ENCODE assay signal across 21 cellular contexts in the genomic region with DNA sequence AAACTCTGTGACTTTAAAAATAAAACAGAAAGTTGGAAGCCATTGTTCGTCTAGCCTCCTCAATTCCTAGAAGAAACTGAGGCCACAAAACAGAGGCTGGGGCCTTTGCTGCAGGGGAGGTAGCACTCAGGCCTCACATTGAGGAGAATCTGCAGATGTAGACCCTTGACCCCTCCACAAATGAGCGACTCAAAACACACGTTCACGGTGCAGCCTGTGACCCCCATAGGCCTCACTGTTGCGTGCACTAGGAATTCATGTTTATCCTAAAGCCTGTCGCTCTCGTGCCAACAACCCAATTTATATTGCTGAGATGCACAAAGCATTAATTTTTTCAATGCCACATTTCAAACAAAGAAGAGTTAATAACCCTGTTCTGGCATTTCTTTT. TPM values are rescaled to one million over a fixed set of nuclear protein-coding genes. Genes with fewer than 3 reads are reported as not detected.
DNase-seq lines count a peak whose midpoint lies in the region; ATAC-seq, FAIRE-seq and TF ChIP-seq lines count a peak whose summit lies in the region.
"Had no signal": no experiment of that assay in that cellular context is flagged by ENCODE, and none has a peak within 500 bp of the region (broad histone marks: within the 10 kb centered on the region; RNA-seq: fewer than 3 reads in every experiment).

No MANE protein-coding gene starts in this region.

- ATAC-seq in PC-3 (no peak), K562 (no peak)
- no peak for ATAC-seq in activated naive CD4-positive, alpha-beta T cell treated with anti-CD3 and anti-CD28 coated beads, Interleukin-2, amount 50 U/mL, for 72 hours
- ATAC-seq: sciatic nerve had no signal

- 0 out of 2 replicates have a peak, but pooled peaks cover 6% of the 10 kb centered on the region for H4K20me1 ChIP-seq in PC-3 (ENCODE audit: low read length)
- H4K20me1 ChIP-seq in K562 (replicated peaks; ENCODE audit: control insufficient read depth, insufficient read depth, low read length) = 0 out of 2 replicates have a peak, but pooled peaks cover 7% of the 10 kb centered on the region
- peaks cover 12% of the 10 kb centered on the region for H4K20me1 ChIP-seq in hepatocyte (ENCODE audit: insufficient read depth, poor library complexity, severe bottlenecking)

- H3K27me3 ChIP-seq in PC-3 (ENCODE audit: low read length) (no peaks in the 10 kb centered on the region), K562 (ENCODE audit: control insufficient read depth in 2 of 2, insufficient read depth in 2 of 2, low read length in 2 of 2) (peaks cover 31 to 86% of the 10 kb centered on the region in 2 experiments), hepatocyte (no peaks in the 10 kb centered on the region), spleen (replicated peaks in 1 of 7) (peaks cover 0 to 16% (median 7%) of the 10 kb centered on the region in 7 donors)
- H3K27me3 ChIP-seq: tibial artery had no signal

- peak overlapping the region; percentile 60 for H3K27ac ChIP-seq in PC-3 (ENCODE audit: low read length)
- H3K27ac ChIP-seq in K562 (ENCODE audit: extremely low read depth, low read depth, low read length) = no peak overlapping the region
- H3K27ac ChIP-seq in hepatocyte = peak overlapping the region; percentile 82
- peak overlapping the region in 7 of 8 donors; percentile 5 to 63 (median 48) for H3K27ac ChIP-seq in spleen
- H3K27ac ChIP-seq: tibial artery, WERI-Rb-1 had no signal

- peaks cover 97% of the 10 kb centered on the region for H3K79me2 ChIP-seq in PC-3 (ENCODE audit: low read length)
- H3K79me2 ChIP-seq in K562 (ENCODE audit: control insufficient read depth, insufficient read depth, low read length) = no peaks in the 10 kb centered on the region
- peaks cover 92% of the 10 kb centered on the region for H3K79me2 ChIP-seq in hepatocyte

- TF ChIP-seq POLR2A in K562 (conservative IDR thresholded peaks at IDR 0.05) = no peak
- TF ChIP-seq POLR2A in spleen (IDR thresholded peaks at IDR 0.05) = no peak

- H3K4me3 ChIP-seq in PC-3 (ENCODE audit: low read length) (no peak overlapping the region), K562 (no peak overlapping the region), hepatocyte (no peak overlapping the region), spleen (peak overlapping the region in 1 of 8 donors; percentile 4)
- H3K4me3 ChIP-seq: tibial artery had no signal

- H3K9ac ChIP-seq in PC-3 (ENCODE audit: low read length) (no peak overlapping the region), K562 (ENCODE audit: insufficient read depth in 1 of 2, low read depth in 2 of 2, low read length in 2 of 2) (no peak overlapping the region)

- no peaks in the 10 kb centered on the region for H3K36me3 ChIP-seq in PC-3 (ENCODE audit: low read depth, low read length)
- H3K36me3 ChIP-seq in K562 (ENCODE audit: control insufficient read depth, insufficient read depth, low read length) = no peaks in the 10 kb centered on the region
- H3K36me3 ChIP-seq in hepatocyte (replicated peaks; ENCODE audit: insufficient read depth, low read depth) = no peaks in the 10 kb centered on the region
- H3K36me3 ChIP-seq in spleen = no peaks in the 10 kb centered on the region
- H3K36me3 ChIP-seq: tibial artery had no signal

- CTCF ChIA-PET in PC-3 (lab: Charles Lee) (no interaction called here), K562 (lab: Yijun Ruan, JAX; ENCODE audit: low intra/inter-chr PET ratio) (no interaction called here)

- TF ChIP-seq CTCF in PC-3 (conservative IDR thresholded peaks at IDR 0.05; ENCODE audit: low read depth, low read length) = no peak
- TF ChIP-seq CTCF in K562 (IDR thresholded peaks at IDR 0.05 in 2 of 3, conservative IDR thresholded peaks at IDR 0.05 in 1 of 3; ENCODE audit: insufficient read depth in 2 of 3, low read depth in 1 of 3, low read length in 3 of 3) = no peak
- no peak for TF ChIP-seq CTCF in hepatocyte (IDR thresholded peaks at IDR 0.05; ENCODE audit: poor library complexity)
- no peak for TF ChIP-seq CTCF in spleen (IDR thresholded peaks at IDR 0.05 in 8 of 11, conservative IDR thresholded peaks at IDR 0.05 in 3 of 11)

- TF ChIP-seq EP300 in K562 (IDR thresholded peaks at IDR 0.05; ENCODE audit: low read length) = no peak

- no peak for DNase-seq in PC-3
- no peak for DNase-seq in K562 (ENCODE audit: extremely low read depth in 1 of 4, low spot score in 3 of 4)
- no peak for DNase-seq in hepatocyte (ENCODE audit: low spot score)
- DNase-seq in spleen = no peak
- no peak for DNase-seq in activated naive CD4-positive, alpha-beta T cell treated with anti-CD3 and anti-CD28 coated beads, Interleukin-2, amount 50 U/mL, for 72 hours (ENCODE audit: low spot score in 2 of 2)
- no peak for DNase-seq in T-helper 9 cell
- no peak for DNase-seq in stimulated activated CD4-positive, alpha-beta T cell treated with anti-CD3 and anti-CD28 coated beads, Interleukin-1b, Interleukin-23, amount 100 ng/mL, for 48 hours
- DNase-seq: activated CD4-positive, alpha-beta memory T cell treated with anti-CD3 and anti-CD28 coated beads for 36 hours; activated naive CD4-positive, alpha-beta T cell treated with anti-CD3 and anti-CD28 coated beads, Interleukin-2, amount 10 ng/mL, durations not matched to agents 7 days and 5 days; activated T-cell treated with anti-CD3 and anti-CD28 coated beads, Interleukin-2, amount 50 U/mL, for 1 hour; NCI-H524 treated with DMSO at 0.1 percent for 48 hours; occipital lobe; SHP77; stimulated activated naive CD4-positive, alpha-beta T cell; tibial artery; WERI-Rb-1 had no signal

- POLR2A ChIA-PET in PC-3 (lab: Charles Lee; ENCODE audit: unreplicated experiment) = no interaction called here
- POLR2A ChIA-PET in K562 (lab: Yijun Ruan, JAX) = no interaction called here

- H3F3A ChIP-seq in PC-3 (ENCODE audit: low read length, unreplicated experiment) = no peaks in the 10 kb centered on the region

- no peaks in the 10 kb centered on the region for H3K9me3 Mint-ChIP-seq in activated naive CD4-positive, alpha-beta T cell treated with anti-CD3 and anti-CD28 coated beads, Interleukin-2, amount 50 U/mL, for 72 hours
- H3K9me3 Mint-ChIP-seq: activated CD4-positive, alpha-beta memory T cell treated with anti-CD3 and anti-CD28 coated beads for 36 hours; activated naive CD4-positive, alpha-beta T cell treated with anti-CD3 and anti-CD28 coated beads, Interleukin-2, amount 10 ng/mL, durations not matched to agents 7 days and 5 days; T-helper 1 cell treated with Interleukin-12 subunit alpha and Interleukin-12 subunit beta and Interleukin-4 antibody, amounts not matched to agents 30 μg/mL and 1 μg/mL, for 36 hours had no signal

- H3K4me1 ChIP-seq in PC-3 (ENCODE audit: insufficient read depth, low read length) (peaks cover 16% of the 10 kb centered on the region), K562 (replicated peaks in 1 of 2; ENCODE audit: control insufficient read depth in 2 of 2, insufficient read depth in 2 of 2, low read length in 2 of 2) (peaks cover 0 to 7% of the 10 kb centered on the region in 2 experiments; a peak in 3 of 5 replicates), hepatocyte (ENCODE audit: insufficient read depth) (peaks cover 54% of the 10 kb centered on the region), spleen (peaks cover 5 to 58% (median 29%) of the 10 kb centered on the region in 6 donors)

- no peak for TF ChIP-seq RAD21 in K562 (CRISPR knock-in tag; conservative IDR thresholded peaks at IDR 0.05 in 1 of 2, IDR thresholded peaks at IDR 0.05 in 1 of 2)

- H3K4me2 ChIP-seq in PC-3 (ENCODE audit: low read length) (peak overlapping the region; percentile 58), K562 (ENCODE audit: insufficient read depth, low read length) (no peak overlapping the region), hepatocyte (peak overlapping the region; percentile 61)

- FAIRE-seq in K562 (lab: Jason Lieb, UNC) = no peak
- FAIRE-seq: colon, D721Med, H1 had no signal

- H2AFZ ChIP-seq in PC-3 (ENCODE audit: low read length) = no peak overlapping the region
- H2AFZ ChIP-seq in K562 (ENCODE audit: low read depth, low read length) = no peak overlapping the region
- H2AFZ ChIP-seq in hepatocyte = no peak overlapping the region

- WGBS in K562 (ENCODE audit: insufficient coverage, low coverage, missing lambda C conversion rate) = 12% methylated on average over 7 of the region's 7 CpGs
- WGBS in hepatocyte (ENCODE audit: low lambda C conversion rate, missing lambda C conversion rate) = 52% methylated on average over 7 of the region's 7 CpGs
- WGBS in spleen, 5 donors = 45 to 55% (median 48%) methylated on average over 7 of the region's 7 CpGs

- no TSS peak for BruUV-seq in PC-3 (replicated peaks; lab: Mats Ljungman, UMichigan)
- no TSS peak for BruUV-seq in K562 (replicated peaks; lab: Mats Ljungman, UMichigan)

- intact Hi-C loops in PC-3 (cut with micrococcal nuclease) = no loop called here
- intact Hi-C loops in K562 (cut with micrococcal nuclease) = loop anchor here (10.0 kb wide), 1 partner anchor 276 kb away; a partner anchor contains a TSS
- intact Hi-C loops in spleen (cut with DNase I; ENCODE audit: low total_unique reads) = loop anchor here (10.0 kb wide), 1 partner anchor 106 kb away; no protein-coding TSS in a partner anchor

- no peaks in the 10 kb centered on the region for H3K9me1 ChIP-seq in K562 (ENCODE audit: control insufficient read depth, insufficient read depth, low read length)

- in situ Hi-C loops in K562 (cut with MboI) = no loop called here

- no peaks in the 10 kb centered on the region for H3K36me3 Mint-ChIP-seq in activated naive CD4-positive, alpha-beta T cell treated with anti-CD3 and anti-CD28 coated beads, Interleukin-2, amount 50 U/mL, for 72 hours
- H3K36me3 Mint-ChIP-seq: activated CD4-positive, alpha-beta memory T cell treated with anti-CD3 and anti-CD28 coated beads for 36 hours; activated naive CD4-positive, alpha-beta T cell treated with anti-CD3 and anti-CD28 coated beads, Interleukin-2, amount 10 ng/mL, durations not matched to agents 7 days and 5 days had no signal

- H3K9me3 ChIP-seq in PC-3 (ENCODE audit: low read length) (no peaks in the 10 kb centered on the region), K562 (replicated peaks; ENCODE audit: control insufficient read depth, insufficient read depth, low read depth, low read length) (no peaks in the 10 kb centered on the region), hepatocyte (ENCODE audit: low read depth) (no peaks in the 10 kb centered on the region), spleen (no peaks in the 10 kb centered on the region)
- H3K9me3 ChIP-seq: tibial artery had no signal

- H3K9me2 ChIP-seq in PC-3 (replicated peaks; ENCODE audit: low read length) = no peaks in the 10 kb centered on the region
- no peaks in the 10 kb centered on the region for H3K9me2 ChIP-seq in hepatocyte (replicated peaks; ENCODE audit: insufficient read depth)

- no peak overlapping the region for H3K27ac Mint-ChIP-seq in activated naive CD4-positive, alpha-beta T cell treated with anti-CD3 and anti-CD28 coated beads, Interleukin-2, amount 50 U/mL, for 72 hours
- H3K27ac Mint-ChIP-seq: activated CD4-positive, alpha-beta memory T cell treated with anti-CD3 and anti-CD28 coated beads for 36 hours; activated naive CD4-positive, alpha-beta T cell treated with anti-CD3 and anti-CD28 coated beads, Interleukin-2, amount 10 ng/mL, durations not matched to agents 7 days and 5 days; T-helper 1 cell treated with Interleukin-12 subunit alpha and Interleukin-12 subunit beta and Interleukin-4 antibody, amounts not matched to agents 30 μg/mL and 1 μg/mL, for 36 hours had no signal

RNA-seq across cellular contexts. Expression of a gene that starts 5.6 kb away (rescaled TPM):
- total RNA-seq in PC-3 (2014; rRNA removed) (12.6 and 20.8 TPM in 2 replicates), K562 (2014; rRNA removed) (0.95 and 1.1 TPM in 2 replicates), K562 (2014; rRNA removed; fragmentation: Illumina TruSeq; extraction: Trizol) (0.16 and 0.55 TPM in 2 replicates), K562 (2015; rRNA removed; fragmentation: Illumina TruSeq; extraction: Trizol) (0.58 and 0.64 TPM in 2 replicates), K562 (2021) (0.80 and 1.0 TPM in 2 replicates), hepatocyte (23.7 and 24.0 TPM in 2 replicates), spleen (10 to 100 TPM in 3 of 7 donors, 1 to 10 TPM in 4; 6.0 to 13.8 (median 8.4) TPM)
- total RNA-seq in K562 (2011; cell fraction: chromatin; rRNA removed; ENCODE audit: low replicate concordance) = not detected in 2 replicates
- total RNA-seq in K562 (2011; cell fraction: nucleolus; rRNA removed) = 0.50 and 0.53 TPM in 2 replicates
- 0.37 TPM in 1 of 2 replicates, not detected in the other for total RNA-seq in K562 (2011; cell fraction: nucleoplasm; rRNA removed)
- polyA plus RNA-seq in K562 (2011; rRNA removed) (0.13 and 0.49 TPM in 2 replicates), K562 (2014; fragmentation: Illumina TruSeq; extraction: Trizol) (0.88 and 0.94 TPM in 2 replicates), K562 (2014; fragmentation: Nextera tagmentation; extraction: Ambion mirVana) (under 1 TPM; 0.06 to 0.07 TPM), K562 (2014; rRNA removed) (0.62 and 1.4 TPM in 2 replicates), hepatocyte (23.4 and 25.1 TPM in 2 replicates), spleen (1 to 10 TPM; 3.5 to 5.3 (median 3.9) TPM)
- polyA plus RNA-seq in K562 (2011; cell fraction: cytosol; rRNA removed) = 0.33 and 0.47 TPM in 2 replicates
- polyA plus RNA-seq in K562 (2011; cell fraction: nucleus; rRNA removed) = 0.21 and 0.34 TPM in 2 replicates
- 1.5 and 1.7 TPM in 2 replicates for polyA plus RNA-seq in K562 (2012)
- 0.15 TPM in 1 of 2 replicates, not detected in the other for polyA minus RNA-seq in K562 (2011; rRNA and poly(A)+ RNA removed)
- 0.73 TPM in 1 of 2 replicates, not detected in the other for polyA minus RNA-seq in K562 (2011; cell fraction: cytosol; rRNA and poly(A)+ RNA removed)
- 0.44 TPM in 1 of 2 replicates, not detected in the other for polyA minus RNA-seq in K562 (2011; cell fraction: nucleus; rRNA and poly(A)+ RNA removed)
- under 1 TPM in 1 of 2 donors, not detected in 1; 0.35 TPM for total RNA-seq in activated naive CD4-positive, alpha-beta T cell treated with anti-CD3 and anti-CD28 coated beads, Interleukin-2, amount 50 U/mL, for 72 hours
- total RNA-seq: activated CD4-positive, alpha-beta memory T cell treated with anti-CD3 and anti-CD28 coated beads for 36 hours had no signal
